ENCODE assay signal across 8 cellular contexts in genomic region chr9:41234221-41234620, GRCh38. TPM values are rescaled to one million over a fixed set of nuclear protein-coding genes. Genes with fewer than 3 reads are reported as not detected.
DNase-seq lines count a peak whose midpoint lies in the region; ATAC-seq, FAIRE-seq and TF ChIP-seq lines count a peak whose summit lies in the region.
"Not testable (repeated sequence)": the region's sequence is repeated elsewhere in the genome, so short reads cannot be mapped to it uniquely, and the experiment has no call there.

No MANE protein-coding gene starts in this region.

- H3K79me2 ChIP-seq in KMS-11 (ENCODE audit: insufficient read depth, low read depth), result not testable (repeated sequence)

- H3K4me3 ChIP-seq in GM12865 (ENCODE audit: low read depth, low read length) (peak overlapping the region; percentile 37), bronchial epithelial cell (ENCODE audit: low read depth, low read length) (peak overlapping the region; percentile 40)
- H3K4me3 ChIP-seq in KMS-11 (IDR thresholded peaks at IDR 0.05; ENCODE audit: insufficient read depth, low read depth, low read length), result not testable (repeated sequence)

- FAIRE-seq in bronchial epithelial cell (lab: Jason Lieb, UNC), result not testable (repeated sequence)

- not testable (repeated sequence) for H3K9ac ChIP-seq in KMS-11

- not testable (repeated sequence) for H3K27ac ChIP-seq in KMS-11

- not testable (repeated sequence) for H2AFZ ChIP-seq in KMS-11 (ENCODE audit: low read depth)

- peak overlapping the region; percentile 42; the same call in 1 of the 2 replicates for H3K4me2 ChIP-seq in KMS-11

- H3K4me1 ChIP-seq in KMS-11 (ENCODE audit: low read depth, poor library complexity, severe bottlenecking), result not testable (repeated sequence)

- not testable (repeated sequence) for H4K20me1 ChIP-seq in KMS-11 (ENCODE audit: insufficient read depth)

- not testable (repeated sequence) for H3K36me3 ChIP-seq in KMS-11 (ENCODE audit: insufficient read depth); bronchial epithelial cell (ENCODE audit: control insufficient read depth, insufficient read depth, low read length)

- DNase-seq in GM12865 (ENCODE audit: low read depth); bronchial epithelial cell (ENCODE audit: low read depth): not testable (repeated sequence)

- TF ChIP-seq CTCF in GM12865 (IDR thresholded peaks at IDR 0.05; ENCODE audit: insufficient read depth, low read depth, low read length, missing control alignments); KMS-11 (conservative IDR thresholded peaks at IDR 0.05; ENCODE audit: low read depth, low read length); bronchial epithelial cell (IDR thresholded peaks at IDR 0.05; ENCODE audit: insufficient read depth, low read length, severe bottlenecking): not testable (repeated sequence)

- peak; percentile 9 for ATAC-seq in GM19025 (IDR thresholded peaks at IDR 0.05; ENCODE audit: low read depth, unreplicated experiment)
- peak; percentile 2 for ATAC-seq in GM21367 (IDR thresholded peaks at IDR 0.05; ENCODE audit: unreplicated experiment)
- peak; percentile 4 for ATAC-seq in GM21825 (IDR thresholded peaks at IDR 0.05; ENCODE audit: unreplicated experiment)
- ATAC-seq in HG02943 (IDR thresholded peaks at IDR 0.05; ENCODE audit: low read depth, unreplicated experiment), result peak; percentile 15
- ATAC-seq in HG03342 (IDR thresholded peaks at IDR 0.05; ENCODE audit: unreplicated experiment), result peak; percentile 27

- not testable (repeated sequence) for H3K27me3 ChIP-seq in KMS-11 (ENCODE audit: insufficient read depth, low read depth); bronchial epithelial cell (ENCODE audit: control insufficient read depth, insufficient read depth, low read length)

RNA-seq across cellular contexts. Expression of gene ZNG1F, which starts 45.1 kb away (rescaled TPM):
- total RNA-seq in bronchial epithelial cell, result 9.0 and 11.0 TPM in 2 replicates
